26 cellular contexts compared by ENCODE assay signal in the genomic region with DNA sequence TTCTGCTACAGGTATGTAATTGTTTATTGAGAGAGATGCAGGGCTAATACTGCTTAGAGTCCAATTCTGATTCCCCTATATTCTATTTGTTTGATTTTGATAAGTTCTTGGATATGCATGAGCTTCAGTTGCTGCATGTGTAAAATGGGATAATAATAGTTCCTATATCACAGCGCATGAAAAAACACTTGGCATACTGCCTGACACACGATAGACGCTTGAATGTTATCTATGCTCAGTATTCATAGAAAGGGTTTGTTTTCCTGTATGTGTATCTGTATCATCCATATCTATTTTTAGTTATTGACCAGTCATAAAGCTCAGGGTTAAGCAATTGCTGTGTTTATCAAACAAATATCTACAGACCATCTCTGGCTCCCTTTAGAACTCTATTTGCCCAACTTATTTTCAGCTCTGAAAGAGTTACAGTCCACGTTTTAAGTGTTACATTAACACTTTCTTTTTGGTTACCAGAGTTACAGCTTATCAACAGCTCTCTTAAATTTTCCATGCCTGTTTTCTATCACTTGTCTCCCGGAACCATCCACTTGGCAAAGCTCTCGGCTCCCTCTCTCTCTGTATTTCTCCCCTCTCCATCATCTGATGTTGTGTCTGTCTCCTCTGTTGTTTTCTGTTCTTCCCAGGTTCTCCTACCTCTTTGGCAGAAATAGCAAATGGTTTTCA.
DNase-seq lines count a peak whose midpoint lies in the region; ATAC-seq and TF ChIP-seq lines count a peak whose summit lies in the region.
"Had no signal": no experiment of that assay in that cellular context is flagged by ENCODE, and none has a peak within 500 bp of the region (broad histone marks: within the 10 kb centered on the region; RNA-seq: fewer than 3 reads in every experiment).

No MANE protein-coding gene starts in this region.

- DNase-seq in heart left ventricle: peak in 4 of 5 donors; percentile 22 to 43 (median 34)
- no peak for DNase-seq in left ventricle myocardium superior
- no peak for DNase-seq in type B pancreatic cell (ENCODE audit: extremely low spot score, unreplicated experiment)
- DNase-seq in T-helper 17 cell: no peak
- no peak for DNase-seq in medulla oblongata (ENCODE audit: extremely low spot score)
- DNase-seq: BE2C; CD8-positive, alpha-beta memory T cell; DMS153; DND-41; H7; Kasumi-1; NCI-H1105 treated with DMSO at 0.1 percent for 48 hours; NCI-H146; NCI-H1930; NCI-H2107; NCI-H446; NCI-H524 treated with DMSO at 0.1 percent for 48 hours; NCI-H82; NK-92 treated with Interleukin-12 subunit alpha and Interleukin-12 subunit beta, amount 100 ng/mL, for 24 hours; RPMI8226; SHP77 treated with DMSO at 0.1 percent for 48 hours; SW 1271 had no signal

- TF ChIP-seq POLR2A in heart left ventricle (IDR thresholded peaks at IDR 0.05): no peak

- H3K36me3 ChIP-seq in heart left ventricle (no peaks in the 10 kb centered on the region), muscle layer of colon (ENCODE audit: insufficient read depth, low read length) (no peaks in the 10 kb centered on the region)
- H3K36me3 ChIP-seq: BE2C had no signal

- H3K27me3 Mint-ChIP-seq in type B pancreatic cell (no peaks in the 10 kb centered on the region), T-helper 17 cell (no peaks in the 10 kb centered on the region)
- H3K27me3 Mint-ChIP-seq: CD8-positive, alpha-beta memory T cell had no signal

- H3K27ac ChIP-seq in heart left ventricle (peak overlapping the region in 8 of 12 donors; percentile 2 to 67 (median 52)), muscle layer of colon (ENCODE audit: low read depth, low read length) (peak overlapping the region; percentile 64)

- H3K4me3 ChIP-seq in heart left ventricle (no peak overlapping the region), muscle layer of colon (ENCODE audit: low read depth in 1 of 2, low read length in 2 of 2) (no peak overlapping the region)
- H3K4me3 ChIP-seq: K562 had no signal

- H3K4me1 Mint-ChIP-seq in type B pancreatic cell (ENCODE audit: unreplicated experiment) (peaks cover 3% of the 10 kb centered on the region), T-helper 17 cell (no peaks in the 10 kb centered on the region)
- H3K4me1 Mint-ChIP-seq: CD14-positive monocyte; CD8-positive, alpha-beta memory T cell had no signal

- H3K4me1 ChIP-seq in heart left ventricle (peaks cover 0 to 16% (median 0%) of the 10 kb centered on the region in 12 donors), muscle layer of colon (ENCODE audit: insufficient read depth, low read length) (peaks cover 44% of the 10 kb centered on the region)
- H3K4me1 ChIP-seq: BE2C had no signal

- no peaks in the 10 kb centered on the region for H3K9me3 Mint-ChIP-seq in type B pancreatic cell

- intact Hi-C loops in heart left ventricle (cut with DNase I): loop anchor here in 1 of 10 donors (5.0 kb wide), 1 partner anchor 165 kb away; no protein-coding TSS in a partner anchor
- intact Hi-C loops in left ventricle myocardium superior (cut with micrococcal nuclease): no loop called here

- WGBS in heart left ventricle, 4 donors: 5 to 11% (median 10%) methylated on average over 6 of the region's 6 CpGs

- no peaks in the 10 kb centered on the region for H3K36me3 Mint-ChIP-seq in type B pancreatic cell
- no peaks in the 10 kb centered on the region for H3K36me3 Mint-ChIP-seq in T-helper 17 cell (ENCODE audit: low read depth)
- H3K36me3 Mint-ChIP-seq: CD14-positive monocyte; CD8-positive, alpha-beta memory T cell had no signal

- peak; percentile 84 to 94 (median 88) for ATAC-seq in heart left ventricle
- peak; percentile 93 for ATAC-seq in left ventricle myocardium superior
- no peak for ATAC-seq in T-helper 17 cell
- ATAC-seq in HG03439 (IDR thresholded peaks at IDR 0.05; ENCODE audit: unreplicated experiment): no peak
- ATAC-seq: K562 had no signal

- H3K27ac Mint-ChIP-seq in type B pancreatic cell (peak overlapping the region; percentile 2), T-helper 17 cell (no peak overlapping the region)
- H3K27ac Mint-ChIP-seq: CD14-positive monocyte; CD8-positive, alpha-beta memory T cell had no signal

- H3K9me3 ChIP-seq in heart left ventricle (no peaks in the 10 kb centered on the region), muscle layer of colon (ENCODE audit: low read length) (no peaks in the 10 kb centered on the region), T-helper 17 cell (ENCODE audit: control insufficient read depth, low read length, poor library complexity, severe bottlenecking) (no peaks in the 10 kb centered on the region)
- H3K9me3 ChIP-seq: BE2C had no signal

- no peak overlapping the region for H3K4me3 Mint-ChIP-seq in type B pancreatic cell
- no peak overlapping the region for H3K4me3 Mint-ChIP-seq in T-helper 17 cell
- H3K4me3 Mint-ChIP-seq: CD14-positive monocyte; CD8-positive, alpha-beta memory T cell had no signal

- H3K9ac ChIP-seq in muscle layer of colon (ENCODE audit: low read length): no peak overlapping the region

- no peaks in the 10 kb centered on the region for H3K27me3 ChIP-seq in heart left ventricle
- H3K27me3 ChIP-seq in muscle layer of colon (ENCODE audit: control insufficient read depth in 1 of 2, insufficient read depth in 2 of 2, low read length in 2 of 2): no peaks in the 10 kb centered on the region
- H3K27me3 ChIP-seq: BE2C had no signal

- TF ChIP-seq CTCF in heart left ventricle (IDR thresholded peaks at IDR 0.05) (no peak), type B pancreatic cell (conservative IDR thresholded peaks at IDR 0.05) (no peak)

Comparison
In these comparisons a context has a peak if more than half of its experiments do, and no peak if none do; other contexts are left out.
1. DNase-seq: peak in heart left ventricle (4 of 5); none in left ventricle myocardium superior (single experiment), type B pancreatic cell (single experiment), T-helper 17 cell (0 of 3) and medulla oblongata (single experiment).
2. ATAC-seq: peak in heart left ventricle (4 of 4) and left ventricle myocardium superior (single experiment); none in T-helper 17 cell (single experiment) and HG03439 (single experiment).